In genomic region chr7:102728-103127, GRCh38 we compare ENCODE assay signal across 16 cellular contexts.
DNase-seq lines count a peak whose midpoint lies in the region; ATAC-seq and TF ChIP-seq lines count a peak whose summit lies in the region.
"Had no signal": no experiment of that assay in that cellular context is flagged by ENCODE, and none has a peak within 500 bp of the region (broad histone marks: within the 10 kb centered on the region; RNA-seq: fewer than 3 reads in every experiment).

No MANE protein-coding gene starts in this region.

- H3K9me3 Mint-ChIP-seq in T-helper 2 cell treated with Interferon-gamma antibody and Interleukin-4, amounts not matched to agents 5 μg/mL and 100 μg/mL, for 36 hours, result peaks cover 25% of the 10 kb centered on the region
- peaks cover 0 to 17% (median 7%) of the 10 kb centered on the region in 11 donors for H3K9me3 Mint-ChIP-seq in naive thymus-derived CD4-positive, alpha-beta T cell

- H3K9ac ChIP-seq in GM23248, result no peak overlapping the region

- H3K27me3 ChIP-seq in GM23248 (replicated peaks; ENCODE audit: insufficient read depth), result no peaks in the 10 kb centered on the region
- no peaks in the 10 kb centered on the region for H3K27me3 ChIP-seq in naive thymus-derived CD4-positive, alpha-beta T cell (ENCODE audit: control insufficient read depth in 2 of 2, insufficient read depth in 2 of 2, low read length in 2 of 2)
- H3K27me3 ChIP-seq: tibial artery had no signal

- no peak overlapping the region for H3K4me3 Mint-ChIP-seq in T-helper 2 cell treated with Interferon-gamma antibody and Interleukin-4, amounts not matched to agents 5 μg/mL and 100 μg/mL, for 36 hours
- no peak overlapping the region for H3K4me3 Mint-ChIP-seq in naive thymus-derived CD4-positive, alpha-beta T cell

- H2AFZ ChIP-seq in GM23248, result no peak overlapping the region

- H3K9me3 ChIP-seq in GM23248 (ENCODE audit: low read depth), result no peaks in the 10 kb centered on the region
- no peaks in the 10 kb centered on the region for H3K9me3 ChIP-seq in naive thymus-derived CD4-positive, alpha-beta T cell (ENCODE audit: control insufficient read depth in 2 of 3, low read length in 3 of 3)

- 39 to 47% methylated on average over 12 to 15 of the region's 15 CpGs for WGBS in GM23248 (ENCODE audit: low coverage in 1 of 2, low lambda C conversion rate in 2 of 2, missing lambda C conversion rate in 2 of 2), 2 experiments

- no peaks in the 10 kb centered on the region for H3K9me2 ChIP-seq in GM23248 (ENCODE audit: insufficient read depth)

- no peaks in the 10 kb centered on the region for H3K79me2 ChIP-seq in GM23248 (ENCODE audit: insufficient read depth)

- CTCF ChIA-PET in naive thymus-derived CD4-positive, alpha-beta T cell (lab: Charles Lee), result no interaction called here

- ATAC-seq in Right ventricle myocardium inferior, result no peak
- ATAC-seq in Right ventricle myocardium superior (ENCODE audit: poor library complexity), result no peak
- ATAC-seq in naive thymus-derived CD4-positive, alpha-beta T cell, result no peak

- H3K36me3 Mint-ChIP-seq in T-helper 2 cell treated with Interferon-gamma antibody and Interleukin-4, amounts not matched to agents 5 μg/mL and 100 μg/mL, for 36 hours (ENCODE audit: low read depth), result peaks cover 9% of the 10 kb centered on the region
- H3K36me3 Mint-ChIP-seq in naive thymus-derived CD4-positive, alpha-beta T cell, result peaks cover 0 to 3% (median 0%) of the 10 kb centered on the region in 5 donors

- POLR2A ChIA-PET in naive thymus-derived CD4-positive, alpha-beta T cell (lab: Charles Lee), result no interaction called here

- no peak overlapping the region for H3K4me3 ChIP-seq in GM23248
- H3K4me3 ChIP-seq in naive thymus-derived CD4-positive, alpha-beta T cell (ENCODE audit: low read length), result no peak overlapping the region
- H3K4me3 ChIP-seq: tibial artery had no signal

- peaks cover 39% of the 10 kb centered on the region for H3F3A ChIP-seq in GM23248 (ENCODE audit: insufficient read depth)

- H4K20me1 ChIP-seq in GM23248 (ENCODE audit: insufficient read depth), result no peaks in the 10 kb centered on the region

- no peaks in the 10 kb centered on the region for H3K36me3 ChIP-seq in GM23248 (ENCODE audit: low read depth)
- no peaks in the 10 kb centered on the region for H3K36me3 ChIP-seq in naive thymus-derived CD4-positive, alpha-beta T cell (ENCODE audit: control insufficient read depth in 2 of 3, insufficient read depth in 3 of 3, low read length in 3 of 3)
- H3K36me3 ChIP-seq: tibial artery had no signal

- 0 out of 2 replicates have a peak overlapping the region, but pooled peaks have one; percentile 18 for H3K27ac ChIP-seq in GM23248
- no peak overlapping the region for H3K27ac ChIP-seq in naive thymus-derived CD4-positive, alpha-beta T cell (ENCODE audit: low read depth, low read length)
- H3K27ac ChIP-seq: HL-60, tibial artery had no signal

- intact Hi-C loops in Right ventricle myocardium inferior (cut with DNase I), result no loop called here
- intact Hi-C loops in Right ventricle myocardium superior (cut with DNase I), result no loop called here
- intact Hi-C loops in naive thymus-derived CD4-positive, alpha-beta T cell (cut with micrococcal nuclease), result no loop called here

- peaks cover 31% of the 10 kb centered on the region for H3K4me1 Mint-ChIP-seq in T-helper 2 cell treated with Interferon-gamma antibody and Interleukin-4, amounts not matched to agents 5 μg/mL and 100 μg/mL, for 36 hours (ENCODE audit: low read depth)
- peaks cover 5 to 14% (median 12%) of the 10 kb centered on the region in 7 donors for H3K4me1 Mint-ChIP-seq in naive thymus-derived CD4-positive, alpha-beta T cell

- H3K4me1 ChIP-seq in GM23248 (ENCODE audit: insufficient read depth), result peaks cover 27% of the 10 kb centered on the region
- peaks cover 0 to 7% of the 10 kb centered on the region in 2 donors for H3K4me1 ChIP-seq in naive thymus-derived CD4-positive, alpha-beta T cell (ENCODE audit: control insufficient read depth in 2 of 2, insufficient read depth in 2 of 2, low read length in 2 of 2)
- H3K4me1 ChIP-seq: tibial artery had no signal

- no peak overlapping the region for H3K4me2 ChIP-seq in GM23248 (ENCODE audit: unreplicated experiment)

- H3K27me3 Mint-ChIP-seq in T-helper 2 cell treated with Interferon-gamma antibody and Interleukin-4, amounts not matched to agents 5 μg/mL and 100 μg/mL, for 36 hours (ENCODE audit: low read depth), result peaks cover 5% of the 10 kb centered on the region
- peaks cover 0 to 18% (median 5%) of the 10 kb centered on the region in 5 donors for H3K27me3 Mint-ChIP-seq in naive thymus-derived CD4-positive, alpha-beta T cell

- H3K27ac Mint-ChIP-seq in T-helper 2 cell treated with Interferon-gamma antibody and Interleukin-4, amounts not matched to agents 5 μg/mL and 100 μg/mL, for 36 hours, result peak overlapping the region; percentile 83
- H3K27ac Mint-ChIP-seq in naive thymus-derived CD4-positive, alpha-beta T cell, result peak overlapping the region in 6 of 9 donors; percentile 10 to 79 (median 47)

- in situ Hi-C loops in GM23248 (cut with MboI), result no loop called here
- in situ Hi-C loops in GM13977 (cut with MboI; ENCODE audit: low pct_unique_long_range_greater_than_20kb, low sequenced_read_pairs, unreplicated experiment), result no loop called here

- DNase-seq in Right ventricle myocardium inferior (ENCODE audit: missing footprints) (peak; percentile 47), Right ventricle myocardium superior (no peak), GM23248 (peak; percentile 39), GM13977 (ENCODE audit: low spot score) (no peak), GM10266 (ENCODE audit: extremely low spot score) (no peak)
- DNase-seq in T-helper 2 cell treated with Interferon-gamma antibody and Interleukin-4, amounts not matched to agents 5 μg/mL and 100 μg/mL, for 36 hours (ENCODE audit: low spot score), result no peak
- peak in 1 of 9 donors; percentile 16 for DNase-seq in naive thymus-derived CD4-positive, alpha-beta T cell
- DNase-seq in stimulated activated CD4-positive, alpha-beta T cell treated with anti-CD3 and anti-CD28 coated beads, Interleukin-15, amount 100 ng/mL, for 24 hours, result no peak
- DNase-seq: AML-193; DMS53; KBM-7; NCI-H1105 treated with DMSO at 0.1 percent for 48 hours; NCI-H2227 treated with DMSO at 0.1 percent for 48 hours; stimulated activated CD4-positive, alpha-beta T cell treated with anti-CD3 and anti-CD28 coated beads, Interleukin-4, amount 100 ng/mL, for 4 hours; tibial artery had no signal

- no peak for TF ChIP-seq CTCF in GM13977 (IDR thresholded peaks at IDR 0.05; ENCODE audit: extremely low read depth, insufficient read depth, missing control alignments)
- no peak for TF ChIP-seq CTCF in GM10266 (IDR thresholded peaks at IDR 0.05; ENCODE audit: control insufficient read depth, insufficient read depth, low read depth, missing control alignments)

Comparison
In these comparisons a context has a peak if more than half of its experiments do, and no peak if none do; other contexts are left out.
1. DNase-seq: peak in Right ventricle myocardium inferior (single experiment) and GM23248 (single experiment); none in Right ventricle myocardium superior (single experiment), T-helper 2 cell treated with Interferon-gamma antibody and Interleukin-4, amounts not matched to agents 5 μg/mL and 100 μg/mL, for 36 hours (single experiment), GM13977 (single experiment), stimulated activated CD4-positive, alpha-beta T cell treated with anti-CD3 and anti-CD28 coated beads, Interleukin-15, amount 100 ng/mL, for 24 hours (single experiment) and GM10266 (single experiment).